In the genomic region with DNA sequence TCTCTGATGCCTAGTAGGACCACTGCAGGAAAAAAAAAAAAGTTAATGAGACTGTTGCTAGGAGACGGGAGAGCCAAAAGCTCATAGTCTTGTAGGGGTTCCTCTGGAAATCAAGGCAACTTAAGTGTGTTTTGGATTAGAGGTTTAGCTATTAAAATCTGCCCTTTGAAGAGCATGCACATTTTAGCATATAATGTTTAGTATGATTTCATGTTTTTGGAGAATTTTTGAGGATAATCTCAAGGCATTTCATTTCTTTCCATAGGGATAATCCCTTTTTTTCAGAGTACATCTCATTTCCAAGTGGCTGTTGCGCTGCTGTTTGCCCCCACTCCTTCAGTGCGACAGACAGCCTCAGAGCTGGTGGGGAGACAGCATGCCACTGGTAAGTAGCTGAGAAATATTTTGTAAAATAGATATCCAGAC, we compare ENCODE assay signal across 13 cellular contexts. TPM values are rescaled to one million over a fixed set of nuclear protein-coding genes. Genes with fewer than 3 reads are reported as not detected.
DNase-seq lines count a peak whose midpoint lies in the region; ATAC-seq and TF ChIP-seq lines count a peak whose summit lies in the region.
"Had no signal": no experiment of that assay in that cellular context is flagged by ENCODE, and none has a peak within 500 bp of the region (broad histone marks: within the 10 kb centered on the region; RNA-seq: fewer than 3 reads in every experiment).

A gene (plus strand): TSS at position 339 of the 426 bp plus-strand sequence.

- H3K9me2 ChIP-seq in hepatocyte (replicated peaks; ENCODE audit: insufficient read depth): no peaks in the 10 kb centered on the region

- H3K9me3 ChIP-seq in hepatocyte (ENCODE audit: low read depth): no peaks in the 10 kb centered on the region
- H3K9me3 ChIP-seq in ovary: no peaks in the 10 kb centered on the region
- H3K9me3 ChIP-seq: gastrocnemius medialis had no signal

- no peaks in the 10 kb centered on the region for H4K20me1 ChIP-seq in hepatocyte (ENCODE audit: insufficient read depth, poor library complexity, severe bottlenecking)

- DNase-seq in Caki2 (ENCODE audit: low read depth) (no peak), hepatocyte (ENCODE audit: low spot score) (no peak), ovary (no peak), DMS79 treated with DMSO at 0.1 percent for 48 hours (lab: John Stamatoyannopoulos, UW) (no peak)
- no peak for DNase-seq in effector CD8-positive, alpha-beta T cell (lab: John Stamatoyannopoulos, UW)
- no peak for DNase-seq in activated naive CD8-positive, alpha-beta T cell treated with anti-CD3 and anti-CD28 coated beads, Interleukin-2, amount 50 U/mL, for 24 hours
- no peak for DNase-seq in activated T-cell treated with anti-CD3 and anti-CD28 coated beads, Interleukin-2, amount 50 U/mL, for 4 hours
- DNase-seq: activated naive CD4-positive, alpha-beta T cell; gastrocnemius medialis; NCI-H774; T-helper 9 cell had no signal

- no peak within 1 kb of the TSS for H3K27ac Mint-ChIP-seq in activated naive CD8-positive, alpha-beta T cell treated with anti-CD3 and anti-CD28 coated beads, Interleukin-2, amount 50 U/mL, for 24 hours

- peaks cover 7% of the 10 kb centered on the region for H3K4me1 Mint-ChIP-seq in activated naive CD8-positive, alpha-beta T cell treated with anti-CD3 and anti-CD28 coated beads, Interleukin-2, amount 50 U/mL, for 24 hours
- no peaks in the 10 kb centered on the region for H3K4me1 Mint-ChIP-seq in activated T-cell treated with anti-CD3 and anti-CD28 coated beads, Interleukin-2, amount 50 U/mL, for 4 hours (ENCODE audit: low read depth)

- H3K4me2 ChIP-seq in hepatocyte: peak within 1 kb of the TSS; percentile 47

- no peaks in the 10 kb centered on the region for H3K36me3 Mint-ChIP-seq in activated naive CD8-positive, alpha-beta T cell treated with anti-CD3 and anti-CD28 coated beads, Interleukin-2, amount 50 U/mL, for 24 hours (ENCODE audit: low read depth)
- H3K36me3 Mint-ChIP-seq in activated T-cell treated with anti-CD3 and anti-CD28 coated beads, Interleukin-2, amount 50 U/mL, for 4 hours (ENCODE audit: insufficient read depth): no peaks in the 10 kb centered on the region

- H3K4me3 ChIP-seq in hepatocyte (no peak within 1 kb of the TSS), ovary (no peak within 1 kb of the TSS)
- H3K4me3 ChIP-seq: gastrocnemius medialis had no signal

- 59% methylated on average over 3 of the region's 3 CpGs for WGBS in hepatocyte (ENCODE audit: low lambda C conversion rate, missing lambda C conversion rate)
- 55 to 65% (median 58%) methylated on average over 3 of the region's 3 CpGs for WGBS in ovary, 3 donors

- TF ChIP-seq CTCF in hepatocyte (IDR thresholded peaks at IDR 0.05; ENCODE audit: poor library complexity): no peak
- TF ChIP-seq CTCF in ovary (IDR thresholded peaks at IDR 0.05): no peak

- in situ Hi-C loops in Caki2 (cut with HindIII; ENCODE audit: low pct_unique_long_range_greater_than_20kb, low sequenced_read_pairs): no loop called here

- H3K9me3 Mint-ChIP-seq in activated naive CD8-positive, alpha-beta T cell treated with anti-CD3 and anti-CD28 coated beads, Interleukin-2, amount 50 U/mL, for 24 hours: no peaks in the 10 kb centered on the region
- H3K9me3 Mint-ChIP-seq in activated T-cell treated with anti-CD3 and anti-CD28 coated beads, Interleukin-2, amount 50 U/mL, for 4 hours: no peaks in the 10 kb centered on the region

- peaks cover 2% of the 10 kb centered on the region for H3K27me3 Mint-ChIP-seq in activated naive CD8-positive, alpha-beta T cell treated with anti-CD3 and anti-CD28 coated beads, Interleukin-2, amount 50 U/mL, for 24 hours
- H3K27me3 Mint-ChIP-seq in activated T-cell treated with anti-CD3 and anti-CD28 coated beads, Interleukin-2, amount 50 U/mL, for 4 hours (ENCODE audit: low read depth): no peaks in the 10 kb centered on the region

- H3K27ac ChIP-seq in angular gyrus (ENCODE audit: low read depth, low read length) (peak within 1 kb of the TSS; percentile 86), hepatocyte (peak within 1 kb of the TSS; percentile 0), ovary (no peak within 1 kb of the TSS)
- H3K27ac ChIP-seq: gastrocnemius medialis had no signal

- no peak for TF ChIP-seq POLR2A in ovary (IDR thresholded peaks at IDR 0.05)

- H3K4me3 Mint-ChIP-seq in activated naive CD8-positive, alpha-beta T cell treated with anti-CD3 and anti-CD28 coated beads, Interleukin-2, amount 50 U/mL, for 24 hours: no peak within 1 kb of the TSS
- H3K4me3 Mint-ChIP-seq in activated T-cell treated with anti-CD3 and anti-CD28 coated beads, Interleukin-2, amount 50 U/mL, for 4 hours: no peak within 1 kb of the TSS

- no peaks in the 10 kb centered on the region for H3K79me2 ChIP-seq in hepatocyte

- no peaks in the 10 kb centered on the region for H3K27me3 ChIP-seq in hepatocyte
- H3K27me3 ChIP-seq in ovary: no peaks in the 10 kb centered on the region

- no peak for ATAC-seq in activated naive CD8-positive, alpha-beta T cell treated with anti-CD3 and anti-CD28 coated beads, Interleukin-2, amount 50 U/mL, for 24 hours
- ATAC-seq in activated T-cell treated with anti-CD3 and anti-CD28 coated beads, Interleukin-2, amount 50 U/mL, for 4 hours: no peak
- ATAC-seq: gastrocnemius medialis had no signal

- intact Hi-C loops in ovary (cut with DNase I): no loop called here

- H2AFZ ChIP-seq in hepatocyte: peak within 1 kb of the TSS; percentile 25

- no peaks in the 10 kb centered on the region for H3K36me3 ChIP-seq in hepatocyte (replicated peaks; ENCODE audit: insufficient read depth, low read depth)
- no peaks in the 10 kb centered on the region for H3K36me3 ChIP-seq in ovary
- H3K36me3 ChIP-seq: gastrocnemius medialis had no signal

- no peaks in the 10 kb centered on the region for H3K4me1 ChIP-seq in hepatocyte (ENCODE audit: insufficient read depth)
- no peaks in the 10 kb centered on the region for H3K4me1 ChIP-seq in ovary (ENCODE audit: insufficient read depth)
- H3K4me1 ChIP-seq: gastrocnemius medialis had no signal

- no peak for TF ChIP-seq EP300 in ovary (IDR thresholded peaks at IDR 0.05)

RNA-seq across cellular contexts. Expression of the gene that starts here (rescaled TPM):
- 26.1 and 31.3 TPM in 2 replicates for total RNA-seq in Caki2 (2014; rRNA removed; shearing (Covaris generic); ENCODE audit: low replicate concordance)
- total RNA-seq in hepatocyte (245 and 310 TPM in 2 replicates), ovary (10 to 100 TPM; 14.2 to 72.9 (median 22.6) TPM)
- polyA plus RNA-seq in hepatocyte (48.3 and 51.5 TPM in 2 replicates), ovary (1 to 10 TPM; 1.8 to 2.3 TPM)
- total RNA-seq in activated T-cell treated with anti-CD3 and anti-CD28 coated beads, Interleukin-2, amount 50 U/mL, for 4 hours: 1 to 10 TPM in 1 of 3 donors, under 1 TPM in 2; 0.38 to 1.4 (median 0.48) TPM
- total RNA-seq: HT-29 had no signal

Comparison
In these comparisons a context has a peak if more than half of its experiments do, and no peak if none do; other contexts are left out.
1. RNA of the gene that starts here (total RNA-seq): 245 to 310 TPM in hepatocyte, 26.1 to 31.3 TPM in Caki2 and 14.2 to 72.9 TPM in ovary; 0.38 to 1.4 TPM in activated T-cell treated with anti-CD3 and anti-CD28 coated beads, Interleukin-2, amount 50 U/mL, for 4 hours; every median in the first group is over 4 times any median in the second.
2. RNA of the gene that starts here (polyA plus RNA-seq): 48.3 to 51.5 TPM in hepatocyte; 1.8 to 2.3 TPM in ovary; every median in the first group is over 10 times any median in the second.
3. H3K27ac ChIP-seq: peak in angular gyrus (single experiment) and hepatocyte (single experiment); none in ovary (0 of 2).